1 cellular context compared by ENCODE assay signal in genomic region chr17:59829217-59830006, GRCh38.
TF ChIP-seq lines count a peak whose summit lies in the region.

No MANE protein-coding gene starts in this region.

TF ChIP-seq in IMR-90, 13 proteins besides CTCF, POLR2A, EP300 and RAD21:
- TF ChIP-seq CEBPB (IDR thresholded peaks at IDR 0.05; ENCODE audit: low read depth, low read length): 0 out of 2 replicates have a peak, but pooled peaks have one; percentile 54
- peak; percentile 84 for TF ChIP-seq MAFK (IDR thresholded peaks at IDR 0.05; ENCODE audit: low read depth, low read length)
- peak; percentile 62; the same call in 1 of the 2 replicates for TF ChIP-seq NFE2L2 (IDR thresholded peaks at IDR 0.05; ENCODE audit: low read depth, low read length)
- TF ChIP-seq RFX5 (IDR thresholded peaks at IDR 0.05; ENCODE audit: low read depth, low read length): no peak
- TF ChIP-seq BHLHE40 (IDR thresholded peaks at IDR 0.05; ENCODE audit: low read depth, low read length): no peak
- peak; percentile 94 for TF ChIP-seq FOS (IDR thresholded peaks at IDR 0.05; ENCODE audit: low read depth, low read length)
- 0 out of 2 replicates have a peak, but pooled peaks have one; percentile 29 for TF ChIP-seq MXI1 (IDR thresholded peaks at IDR 0.05; ENCODE audit: borderline replicate concordance, low read depth, low read length)
- TF ChIP-seq CHD1 (IDR thresholded peaks at IDR 0.05; ENCODE audit: low read depth, low read length): peak; percentile 89; the same call in 1 of the 2 replicates
- TF ChIP-seq MAZ (IDR thresholded peaks at IDR 0.05; ENCODE audit: borderline replicate concordance, low read depth, low read length): peak; percentile 17; the same call in 1 of the 2 replicates
- no peak for TF ChIP-seq ELK1 (IDR thresholded peaks at IDR 0.05; ENCODE audit: borderline replicate concordance, low read depth, low read length)
- no peak for TF ChIP-seq USF2 (IDR thresholded peaks at IDR 0.05; ENCODE audit: low read depth, low read length)
- no peak for TF ChIP-seq SMC3 (IDR thresholded peaks at IDR 0.05; ENCODE audit: low read depth, low read length)
- peak; percentile 12 for TF ChIP-seq RCOR1 (IDR thresholded peaks at IDR 0.05; ENCODE audit: insufficient replicate concordance, low read length)
